ENCODE assay signal across 9 cellular contexts in the genomic region with DNA sequence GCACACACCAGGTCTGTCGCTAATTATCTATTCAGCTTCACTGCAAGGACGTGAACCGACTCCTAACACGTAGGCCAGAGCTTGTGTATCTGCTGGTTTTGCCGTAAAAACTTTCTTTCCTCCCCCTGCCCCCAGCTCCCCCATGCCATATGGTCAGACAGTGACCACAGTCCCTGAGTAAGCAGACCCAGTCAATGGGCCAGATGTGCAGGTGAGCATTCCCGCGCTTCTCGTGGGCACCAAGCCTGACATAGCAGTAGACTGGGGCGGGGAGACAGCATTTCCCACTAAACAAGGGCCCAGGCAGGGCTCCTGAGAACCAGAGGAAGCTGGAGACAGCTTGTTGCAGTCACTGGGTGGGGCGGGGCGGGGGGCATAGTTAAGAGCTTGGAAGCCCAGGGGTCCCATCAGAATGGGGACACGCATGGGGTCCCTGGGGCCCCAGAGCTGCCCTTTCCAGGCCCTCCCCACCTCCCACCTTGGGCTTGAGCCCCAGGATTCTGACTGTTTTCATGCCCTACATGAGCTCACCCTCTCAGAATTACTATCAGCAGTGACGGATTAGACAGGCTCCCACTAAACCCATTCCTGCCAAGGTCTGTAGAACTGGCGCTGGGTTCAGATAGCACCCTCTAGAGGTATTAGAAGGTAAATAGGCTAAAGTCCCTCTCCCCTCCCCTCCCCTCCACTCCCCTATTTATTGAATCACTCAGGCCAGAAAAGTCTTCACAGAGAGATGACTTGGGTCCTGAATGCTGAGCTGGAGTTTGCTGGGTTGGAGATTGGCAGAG. TPM values are rescaled to one million over a fixed set of nuclear protein-coding genes. Genes with fewer than 3 reads are reported as not detected.
DNase-seq lines count a peak whose midpoint lies in the region; TF ChIP-seq lines count a peak whose summit lies in the region.
"Had no signal": no experiment of that assay in that cellular context is flagged by ENCODE, and none has a peak within 500 bp of the region (broad histone marks: within the 10 kb centered on the region; RNA-seq: fewer than 3 reads in every experiment).

No MANE protein-coding gene starts in this region.

- H3K4me1 ChIP-seq in right atrium auricular region = peaks cover 0 to 8% of the 10 kb centered on the region in 2 donors

- H3K4me3 ChIP-seq in epithelial cell of proximal tubule (ENCODE audit: low read depth, low read length) (no peak overlapping the region), right atrium auricular region (no peak overlapping the region)

- in situ Hi-C loops in GM13977 (cut with MboI; ENCODE audit: low pct_unique_long_range_greater_than_20kb, low sequenced_read_pairs, unreplicated experiment) = no loop called here

- H3K36me3 ChIP-seq in right atrium auricular region = no peaks in the 10 kb centered on the region

- H3K27me3 ChIP-seq in right atrium auricular region = no peaks in the 10 kb centered on the region

- DNase-seq in NCI-H2196 (lab: John Stamatoyannopoulos, UW; ENCODE audit: unreplicated experiment) (peak; percentile 37), NCI-H2196 treated with DMSO at 0.1 percent for 48 hours (lab: John Stamatoyannopoulos, UW; ENCODE audit: unreplicated experiment) (no peak), NCI-H69 (lab: John Stamatoyannopoulos, UW) (peak; percentile 1), epithelial cell of proximal tubule (ENCODE audit: low read depth) (no peak), putamen (ENCODE audit: low spot score) (peak; percentile 11), right atrium auricular region (ENCODE audit: low spot score) (no peak), GM13977 (ENCODE audit: low spot score) (no peak), NCI-H187 treated with DMSO at 0.1 percent for 48 hours (lab: John Stamatoyannopoulos, UW) (no peak)
- DNase-seq: cerebellar nuclear complex had no signal

- no peak overlapping the region for H3K27ac ChIP-seq in right atrium auricular region

- H3K9me3 ChIP-seq in right atrium auricular region = no peaks in the 10 kb centered on the region

- TF ChIP-seq CTCF in epithelial cell of proximal tubule (conservative IDR thresholded peaks at IDR 0.05; ENCODE audit: low read depth, low read length) (peak; percentile 21), right atrium auricular region (IDR thresholded peaks at IDR 0.05) (no peak), GM13977 (IDR thresholded peaks at IDR 0.05; ENCODE audit: extremely low read depth, insufficient read depth, missing control alignments) (no peak)

RNA-seq across cellular contexts. Expression of a gene that starts 51.8 kb away (rescaled TPM):
- total RNA-seq in epithelial cell of proximal tubule = 0.29 TPM in 1 of 2 replicates, not detected in the other
- 1 to 10 TPM in 1 of 2 donors, under 1 TPM in 1; 0.43 to 1.3 TPM for total RNA-seq in right atrium auricular region

Comparison
In these comparisons a context has a peak if more than half of its experiments do, and no peak if none do; other contexts are left out.
1. DNase-seq: peak in NCI-H2196 (single experiment), NCI-H69 (single experiment) and putamen (single experiment); none in NCI-H2196 treated with DMSO at 0.1 percent for 48 hours (single experiment), epithelial cell of proximal tubule (single experiment), right atrium auricular region (single experiment), GM13977 (single experiment) and NCI-H187 treated with DMSO at 0.1 percent for 48 hours (single experiment).